In genomic region chr13:20410726-20411125, GRCh38 we compare ENCODE assay signal across 24 cellular contexts.
DNase-seq lines count a peak whose midpoint lies in the region; ATAC-seq, FAIRE-seq and TF ChIP-seq lines count a peak whose summit lies in the region.
"Had no signal": no experiment of that assay in that cellular context is flagged by ENCODE, and none has a peak within 500 bp of the region (broad histone marks: within the 10 kb centered on the region; RNA-seq: fewer than 3 reads in every experiment).

No MANE protein-coding gene starts in this region.

- peaks cover 24% of the 10 kb centered on the region for H3K36me3 Mint-ChIP-seq in activated CD8-positive, alpha-beta memory T cell treated with anti-CD3 and anti-CD28 coated beads, Interleukin-2, amount 10 ng/mL, durations not matched to agents 7 days and 5 days
- H3K36me3 Mint-ChIP-seq in CD4-positive, alpha-beta memory T cell: peaks cover 0 to 17% of the 10 kb centered on the region in 2 donors
- peaks cover 33% of the 10 kb centered on the region for H3K36me3 Mint-ChIP-seq in activated CD4-positive, alpha-beta memory T cell treated with anti-CD3 and anti-CD28 coated beads, Interleukin-2, amount 10 ng/mL, durations not matched to agents 7 days and 5 days (ENCODE audit: low read depth)
- no peaks in the 10 kb centered on the region for H3K36me3 Mint-ChIP-seq in WTC11

- no peak overlapping the region for H2BK120ac ChIP-seq in H1 (replicated peaks; ENCODE audit: low read depth, low read length)

- POLR2A ChIA-PET in CD4-positive, alpha-beta memory T cell (lab: Charles Lee; ENCODE audit: partially characterized antibody): interaction anchor here (2.1 to 2.4 kb wide), 2 partner anchors 10 to 65 kb away, joined by 8 to 13 read pairs; no protein-coding TSS in a partner anchor
- POLR2A ChIA-PET in activated CD4-positive, alpha-beta memory T cell treated with anti-CD3 and anti-CD28 coated beads, Interleukin-2, amount 10 ng/mL, durations not matched to agents 7 days and 5 days (lab: Charles Lee): interaction anchor here (2.6 kb wide), 1 partner anchor 10 kb away, joined by 12 read pairs; no protein-coding TSS in a partner anchor
- POLR2A ChIA-PET in H1 (lab: Charles Lee; ENCODE audit: partially characterized antibody): no interaction called here
- POLR2A ChIA-PET in WTC11 (lab: Charles Lee): no interaction called here

- no peak overlapping the region for H3K4me2 ChIP-seq in H1 (ENCODE audit: insufficient read depth in 1 of 2, low read depth in 2 of 2, low read length in 2 of 2)
- H3K4me2 ChIP-seq: GM23338, SK-N-SH had no signal

- H3K27me3 Mint-ChIP-seq in activated CD8-positive, alpha-beta memory T cell treated with anti-CD3 and anti-CD28 coated beads, Interleukin-2, amount 10 ng/mL, durations not matched to agents 7 days and 5 days: no peaks in the 10 kb centered on the region
- H3K27me3 Mint-ChIP-seq in CD4-positive, alpha-beta memory T cell: no peaks in the 10 kb centered on the region
- H3K27me3 Mint-ChIP-seq in activated CD4-positive, alpha-beta memory T cell treated with anti-CD3 and anti-CD28 coated beads, Interleukin-2, amount 10 ng/mL, durations not matched to agents 7 days and 5 days: no peaks in the 10 kb centered on the region
- peaks cover 17% of the 10 kb centered on the region for H3K27me3 Mint-ChIP-seq in WTC11 (ENCODE audit: low read depth)
- H3K27me3 Mint-ChIP-seq: CD4-positive, CD25-positive, alpha-beta regulatory T cell had no signal

- H4K20me1 ChIP-seq in H1 (replicated peaks in 1 of 2; ENCODE audit: control insufficient read depth in 1 of 2, insufficient read depth in 2 of 2, low read length in 2 of 2): no peaks in the 10 kb centered on the region

- no peak for TF ChIP-seq RAD21 in H1 (IDR thresholded peaks at IDR 0.05 in 1 of 2, conservative IDR thresholded peaks at IDR 0.05 in 1 of 2; ENCODE audit: low read depth in 2 of 2, low read length in 2 of 2)

- CTCF ChIA-PET in activated CD8-positive, alpha-beta memory T cell treated with anti-CD3 and anti-CD28 coated beads, Interleukin-2, amount 10 ng/mL, durations not matched to agents 7 days and 5 days (lab: Charles Lee): interaction anchor here (2.1 to 2.2 kb wide), 2 partner anchors 10 to 213 kb away, joined by 5 to 9 read pairs; no protein-coding TSS in a partner anchor
- CTCF ChIA-PET in CD4-positive, alpha-beta memory T cell (lab: Charles Lee; ENCODE audit: partially characterized antibody): no interaction called here
- CTCF ChIA-PET in activated CD4-positive, alpha-beta memory T cell treated with anti-CD3 and anti-CD28 coated beads, Interleukin-2, amount 10 ng/mL, durations not matched to agents 7 days and 5 days (lab: Charles Lee): interaction anchor here (0.8 to 1.7 kb wide), 2 partner anchors 9 to 213 kb away, joined by 3 to 5 read pairs; no protein-coding TSS in a partner anchor
- CTCF ChIA-PET in H1 (lab: Charles Lee; ENCODE audit: partially characterized antibody): interaction anchor here (0.6 to 1.0 kb wide), 3 partner anchors 16 to 423 kb away, joined by 3 to 4 read pairs (median 3); no protein-coding TSS in a partner anchor
- CTCF ChIA-PET in WTC11 (lab: Charles Lee): no interaction called here

- no peak overlapping the region for H3K4me3 Mint-ChIP-seq in activated CD8-positive, alpha-beta memory T cell treated with anti-CD3 and anti-CD28 coated beads, Interleukin-2, amount 10 ng/mL, durations not matched to agents 7 days and 5 days
- H3K4me3 Mint-ChIP-seq in CD4-positive, alpha-beta memory T cell: peak overlapping the region in 1 of 8 donors; percentile 13
- H3K4me3 Mint-ChIP-seq in activated CD4-positive, alpha-beta memory T cell treated with anti-CD3 and anti-CD28 coated beads, Interleukin-2, amount 10 ng/mL, durations not matched to agents 7 days and 5 days: no peak overlapping the region
- H3K4me3 Mint-ChIP-seq in WTC11: no peak overlapping the region
- H3K4me3 Mint-ChIP-seq: GM23338 had no signal

- peaks cover 24% of the 10 kb centered on the region for H3K4me1 Mint-ChIP-seq in activated CD8-positive, alpha-beta memory T cell treated with anti-CD3 and anti-CD28 coated beads, Interleukin-2, amount 10 ng/mL, durations not matched to agents 7 days and 5 days
- H3K4me1 Mint-ChIP-seq in CD4-positive, alpha-beta memory T cell: peaks cover 19 to 26% (median 23%) of the 10 kb centered on the region in 4 donors
- peaks cover 26% of the 10 kb centered on the region for H3K4me1 Mint-ChIP-seq in activated CD4-positive, alpha-beta memory T cell treated with anti-CD3 and anti-CD28 coated beads, Interleukin-2, amount 10 ng/mL, durations not matched to agents 7 days and 5 days
- H3K4me1 Mint-ChIP-seq in WTC11: peaks cover 42% of the 10 kb centered on the region

- peaks cover 15% of the 10 kb centered on the region for H3K9me3 Mint-ChIP-seq in activated CD8-positive, alpha-beta memory T cell treated with anti-CD3 and anti-CD28 coated beads, Interleukin-2, amount 10 ng/mL, durations not matched to agents 7 days and 5 days (ENCODE audit: low read depth)
- no peaks in the 10 kb centered on the region for H3K9me3 Mint-ChIP-seq in CD4-positive, alpha-beta memory T cell
- peaks cover 17% of the 10 kb centered on the region for H3K9me3 Mint-ChIP-seq in activated CD4-positive, alpha-beta memory T cell treated with anti-CD3 and anti-CD28 coated beads, Interleukin-2, amount 10 ng/mL, durations not matched to agents 7 days and 5 days
- H3K9me3 Mint-ChIP-seq in WTC11: no peaks in the 10 kb centered on the region

- no peaks in the 10 kb centered on the region for H3K79me1 ChIP-seq in H1 (ENCODE audit: low read depth, low read length)

- DNase-seq in activated CD8-positive, alpha-beta memory T cell treated with anti-CD3 and anti-CD28 coated beads, Interleukin-2, amount 10 ng/mL, durations not matched to agents 7 days and 5 days: no peak
- no peak for DNase-seq in activated CD8-positive, alpha-beta memory T cell treated with anti-CD3 and anti-CD28 coated beads, Interleukin-2, amount 50 U/mL, for 4 hours
- DNase-seq in CD4-positive, alpha-beta memory T cell: no peak
- no peak for DNase-seq in activated CD4-positive, alpha-beta memory T cell treated with anti-CD3 and anti-CD28 coated beads, Interleukin-2, amount 10 ng/mL, durations not matched to agents 7 days and 5 days
- DNase-seq in H1 (ENCODE audit: low read depth in 1 of 2, low spot score in 2 of 2): no peak
- DNase-seq in WTC11 (ENCODE audit: low spot score): no peak
- no peak for DNase-seq in Right ventricle myocardium superior
- no peak for DNase-seq in AG20443 (ENCODE audit: low spot score)
- DNase-seq: 8988T, BE2C, Calu3, KG1, NCI-H1092 treated with DMSO at 0.1 percent for 48 hours, NCI-H146, NCI-H2081, NCI-H2171 treated with DMSO at 0.1 percent for 48 hours, NCI-H446, SHP77, SK-N-SH had no signal

- FAIRE-seq in H1 (lab: Jason Lieb, UNC): no peak
- FAIRE-seq: GM12891, RCC 7860 had no signal

- H3K23me2 ChIP-seq in H1 (ENCODE audit: low read depth, low read length): 0 out of 2 replicates have a peak, but pooled peaks cover 2% of the 10 kb centered on the region

- no peak overlapping the region for H3K27ac ChIP-seq in CD4-positive, alpha-beta memory T cell (ENCODE audit: low read depth, low read length)
- no peak overlapping the region for H3K27ac ChIP-seq in H1 (ENCODE audit: low read depth, low read length)

- H3K4me3 ChIP-seq in CD4-positive, alpha-beta memory T cell (ENCODE audit: low read length in 2 of 2): no peak overlapping the region
- no peak overlapping the region for H3K4me3 ChIP-seq in H1 (ENCODE audit: extremely low read depth in 1 of 4, insufficient read depth in 2 of 4, low read depth in 3 of 4, low read length in 4 of 4)
- H3K4me3 ChIP-seq: GM23338 had no signal

- H3K9me3 ChIP-seq in CD4-positive, alpha-beta memory T cell (ENCODE audit: control insufficient read depth in 1 of 2, low read length in 2 of 2): no peaks in the 10 kb centered on the region
- H3K9me3 ChIP-seq in H1 (ENCODE audit: insufficient read depth in 2 of 2, low read depth in 1 of 2, low read length in 1 of 2): peaks cover 0 to 4% of the 10 kb centered on the region in 2 experiments; a peak in 1 of 4 replicates
- H3K9me3 ChIP-seq: BE2C, SK-N-SH had no signal

- ATAC-seq in activated CD8-positive, alpha-beta memory T cell treated with anti-CD3 and anti-CD28 coated beads, Interleukin-2, amount 10 ng/mL, durations not matched to agents 7 days and 5 days: no peak
- ATAC-seq in WTC11 (no peak), Right ventricle myocardium superior (ENCODE audit: poor library complexity) (no peak)
- ATAC-seq: GM23338, HCT116 had no signal

- no peak overlapping the region for H3K9ac ChIP-seq in H1 (replicated peaks in 1 of 4; ENCODE audit: extremely low read depth in 1 of 4, low read depth in 3 of 4, low read length in 3 of 4)
- H3K9ac ChIP-seq: SK-N-SH had no signal

- no peak for TF ChIP-seq POLR2A in H1 (IDR thresholded peaks at IDR 0.05; ENCODE audit: control extremely low read depth in 1 of 2, low read depth in 2 of 2, low read length in 2 of 2)

- H3K27me3 ChIP-seq in CD4-positive, alpha-beta memory T cell (ENCODE audit: insufficient read depth, low read length): no peaks in the 10 kb centered on the region
- peaks cover 0 to 19% (median 10%) of the 10 kb centered on the region in 4 experiments; a peak in 6 of 7 replicates for H3K27me3 ChIP-seq in H1 (replicated peaks in 1 of 4; ENCODE audit: control insufficient read depth in 3 of 4, extremely low read depth in 1 of 4, insufficient read depth in 3 of 4, low read length in 3 of 4)
- H3K27me3 ChIP-seq: BE2C had no signal

- H3K79me2 ChIP-seq in H1 (ENCODE audit: control insufficient read depth in 1 of 2, insufficient read depth in 2 of 2, low read length in 2 of 2): no peaks in the 10 kb centered on the region

- H2BK5ac ChIP-seq in H1 (ENCODE audit: low read depth, low read length): no peak overlapping the region

- TF ChIP-seq CTCF in H1 (IDR thresholded peaks at IDR 0.05; ENCODE audit: control extremely low read depth in 1 of 3, insufficient read depth in 1 of 3, low read depth in 1 of 3, low read length in 3 of 3) (no peak), WTC11 (IDR thresholded peaks at IDR 0.05) (no peak)

- H3K14ac ChIP-seq in H1 (ENCODE audit: insufficient read length): no peak overlapping the region

- no peak overlapping the region for H2BK12ac ChIP-seq in H1 (ENCODE audit: low read depth, low read length)

- H2BK20ac ChIP-seq in H1 (ENCODE audit: low read length): no peak overlapping the region

- 59% methylated on average over 4 of the region's 4 CpGs; no CpG with 5 or more reads in 1 of the 2 experiments for WGBS in H1 (ENCODE audit: extremely low coverage in 1 of 2, insufficient coverage in 1 of 2, insufficient read length in 1 of 2, insufficient replicate concordance in 2 of 2, low coverage in 1 of 2, low lambda C conversion rate in 2 of 2, missing lambda C conversion rate in 1 of 2), 2 experiments

- no peak for TF ChIP-seq EP300 in H1 (IDR thresholded peaks at IDR 0.05; ENCODE audit: borderline replicate concordance in 1 of 2, low read depth in 2 of 2, low read length in 2 of 2)

- peak overlapping the region; percentile 40 for H3K27ac Mint-ChIP-seq in activated CD8-positive, alpha-beta memory T cell treated with anti-CD3 and anti-CD28 coated beads, Interleukin-2, amount 10 ng/mL, durations not matched to agents 7 days and 5 days
- peak overlapping the region in 4 of 7 donors; percentile 34 to 77 (median 40) for H3K27ac Mint-ChIP-seq in CD4-positive, alpha-beta memory T cell
- H3K27ac Mint-ChIP-seq in activated CD4-positive, alpha-beta memory T cell treated with anti-CD3 and anti-CD28 coated beads, Interleukin-2, amount 10 ng/mL, durations not matched to agents 7 days and 5 days: peak overlapping the region; percentile 69
- H3K27ac Mint-ChIP-seq in WTC11: no peak overlapping the region
- H3K27ac Mint-ChIP-seq: GM23338 had no signal

- H4K8ac ChIP-seq in H1 (ENCODE audit: extremely low read depth, insufficient read depth, low read length): no peak overlapping the region

- H2BK15ac ChIP-seq in H1 (ENCODE audit: low read length): no peak overlapping the region

- H2AK5ac ChIP-seq in H1 (ENCODE audit: low read depth, low read length): no peak overlapping the region

- H3K56ac ChIP-seq in H1 (replicated peaks; ENCODE audit: insufficient read length, low read depth, low read length): no peak overlapping the region

- H3K23ac ChIP-seq in H1 (ENCODE audit: insufficient read length): no peak overlapping the region

- no peak overlapping the region for H3K18ac ChIP-seq in H1 (ENCODE audit: extremely low read depth, low read length)

- H4K91ac ChIP-seq in H1 (replicated peaks; ENCODE audit: insufficient read length, low read length): no peak overlapping the region

- H3K4me1 ChIP-seq in CD4-positive, alpha-beta memory T cell (ENCODE audit: insufficient read depth, low read length): peaks cover 27% of the 10 kb centered on the region
- H3K4me1 ChIP-seq in H1 (replicated peaks in 1 of 4; ENCODE audit: control insufficient read depth in 3 of 4, insufficient read depth in 4 of 4, low read length in 3 of 4): peaks cover 7 to 25% (median 11%) of the 10 kb centered on the region in 4 experiments
- H3K4me1 ChIP-seq: BE2C had no signal

- H4K5ac ChIP-seq in H1 (ENCODE audit: insufficient read length, low read depth, low read length): no peak overlapping the region

- intact Hi-C loops in CD4-positive, alpha-beta memory T cell (cut with micrococcal nuclease): no loop called here
- intact Hi-C loops in Right ventricle myocardium superior (cut with DNase I): no loop called here

- no peak overlapping the region for H3K4ac ChIP-seq in H1 (replicated peaks; ENCODE audit: insufficient read length, low read depth, low read length)

- H2AFZ ChIP-seq in H1 (ENCODE audit: low read length): no peak overlapping the region
- H2AFZ ChIP-seq: GM23338 had no signal

- no peaks in the 10 kb centered on the region for H3K36me3 ChIP-seq in CD4-positive, alpha-beta memory T cell (ENCODE audit: insufficient read depth, low read length)
- no peaks in the 10 kb centered on the region for H3K36me3 ChIP-seq in H1 (ENCODE audit: control insufficient read depth in 2 of 4, insufficient read depth in 4 of 4, low read length in 3 of 4)
- H3K36me3 ChIP-seq: BE2C had no signal

Comparison
In these comparisons a context has a peak if more than half of its experiments do, and no peak if none do; other contexts are left out.
1. CTCF ChIA-PET loops: an anchor here in activated CD8-positive, alpha-beta memory T cell treated with anti-CD3 and anti-CD28 coated beads, Interleukin-2, amount 10 ng/mL, durations not matched to agents 7 days and 5 days (2.1 to 2.2 kb wide), activated CD4-positive, alpha-beta memory T cell treated with anti-CD3 and anti-CD28 coated beads, Interleukin-2, amount 10 ng/mL, durations not matched to agents 7 days and 5 days (0.8 to 1.7 kb wide) and H1 (0.6 to 1.0 kb wide); none called in CD4-positive, alpha-beta memory T cell and WTC11.
2. POLR2A ChIA-PET loops: an anchor here in CD4-positive, alpha-beta memory T cell (2.1 to 2.4 kb wide) and activated CD4-positive, alpha-beta memory T cell treated with anti-CD3 and anti-CD28 coated beads, Interleukin-2, amount 10 ng/mL, durations not matched to agents 7 days and 5 days (2.6 kb wide); none called in H1 and WTC11.